Comparison of ENCODE assay signal across 22 cellular contexts in the genomic region with DNA sequence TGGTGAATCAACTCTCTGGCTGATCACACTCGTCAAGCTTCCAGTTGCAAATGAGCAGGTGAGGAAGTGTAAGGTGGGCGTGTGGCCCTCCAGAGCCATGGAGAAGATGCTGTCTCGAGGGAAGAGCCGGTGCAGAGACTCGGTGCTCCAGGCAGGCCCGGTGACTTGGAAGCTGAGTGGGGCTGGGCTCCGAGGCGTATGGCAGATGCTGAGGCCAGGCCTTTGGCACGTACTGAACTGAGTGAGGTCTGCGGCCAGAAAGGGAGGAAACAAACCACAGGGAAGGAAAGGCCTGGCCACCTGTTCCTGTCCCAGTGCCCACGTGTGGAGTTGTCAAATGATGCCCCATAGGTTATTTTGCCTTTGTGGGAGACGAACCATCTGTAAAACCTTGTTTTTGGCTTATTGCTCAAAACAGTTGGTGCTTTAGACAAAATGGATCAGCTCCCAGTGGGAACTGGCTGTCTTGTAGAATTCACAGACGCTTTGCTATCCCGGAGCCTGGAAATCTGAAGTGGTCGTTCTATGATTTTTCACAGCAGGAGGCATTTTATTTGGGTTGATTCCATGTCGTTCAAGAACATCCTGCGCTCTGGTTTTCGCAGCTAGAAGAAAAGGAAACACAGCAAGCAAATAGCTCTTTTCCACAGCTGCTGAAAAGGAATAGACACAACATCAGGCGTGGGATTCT.
DNase-seq lines count a peak whose midpoint lies in the region; ATAC-seq and TF ChIP-seq lines count a peak whose summit lies in the region.
"Had no signal": no experiment of that assay in that cellular context is flagged by ENCODE, and none has a peak within 500 bp of the region (broad histone marks: within the 10 kb centered on the region; RNA-seq: fewer than 3 reads in every experiment).

No MANE protein-coding gene starts in this region.

- H3K4me1 ChIP-seq in SJCRH30 (peaks cover 9% of the 10 kb centered on the region), mammary epithelial cell (ENCODE audit: insufficient read depth, low read length) (no peaks in the 10 kb centered on the region)
- H3K4me1 ChIP-seq: suprapubic skin had no signal

- no peak overlapping the region for H3K9ac ChIP-seq in mammary epithelial cell (ENCODE audit: insufficient read depth, low read length)

- H3K9me3 ChIP-seq in SJCRH30 (replicated peaks) (no peaks in the 10 kb centered on the region), mammary epithelial cell (replicated peaks; ENCODE audit: insufficient read depth, low read length) (peaks cover 28% of the 10 kb centered on the region)
- H3K9me3 ChIP-seq: MG63, suprapubic skin had no signal

- in situ Hi-C loops in mammary epithelial cell (cut with MboI; ENCODE audit: low sequenced_read_pairs in 2 of 2): no loop called here

- H3K27ac ChIP-seq in SJCRH30: no peak overlapping the region
- H3K27ac ChIP-seq in mammary epithelial cell (ENCODE audit: insufficient read depth, low read depth, low read length): no peak overlapping the region
- H3K27ac ChIP-seq: C4-2B, suprapubic skin had no signal

- no TSS peak for BruUV-seq in mammary epithelial cell (replicated peaks; lab: Mats Ljungman, UMichigan)

- H3K27me3 ChIP-seq in SJCRH30: peaks cover 9% of the 10 kb centered on the region; the same call in 1 of the 2 replicates
- H3K27me3 ChIP-seq in mammary epithelial cell (ENCODE audit: insufficient read depth, low read length): no peaks in the 10 kb centered on the region
- H3K27me3 ChIP-seq: suprapubic skin had no signal

- ATAC-seq in left ventricle myocardium superior (peak; percentile 75), GM21367 (IDR thresholded peaks at IDR 0.05; ENCODE audit: unreplicated experiment) (no peak)
- ATAC-seq: activated CD4-positive, alpha-beta T cell treated with anti-CD3 and anti-CD28 coated beads for 36 hours; activated CD8-positive, alpha-beta memory T cell treated with anti-CD3 and anti-CD28 coated beads, Interleukin-2, amount 10 ng/mL, durations not matched to agents 7 days and 5 days; activated T-helper 17 cell treated with anti-CD3 and anti-CD28 coated beads, Interleukin-2, amount 50 U/mL, for 72 hours; natural killer cell; T-cell had no signal

- no peak overlapping the region for H3K4me3 ChIP-seq in SJCRH30
- H3K4me3 ChIP-seq in mammary epithelial cell (replicated peaks in 1 of 3; ENCODE audit: insufficient read depth in 1 of 3, low read depth in 2 of 3, low read length in 3 of 3): no peak overlapping the region
- H3K4me3 ChIP-seq: MG63, suprapubic skin had no signal

- no peak overlapping the region for H3K4me2 ChIP-seq in mammary epithelial cell (ENCODE audit: insufficient read depth, low read depth, low read length)

- H3K36me3 ChIP-seq in SJCRH30: no peaks in the 10 kb centered on the region
- H3K36me3 ChIP-seq in mammary epithelial cell (ENCODE audit: insufficient read depth, low read length): no peaks in the 10 kb centered on the region
- H3K36me3 ChIP-seq: MG63, suprapubic skin had no signal

- intact Hi-C loops in left ventricle myocardium superior (cut with micrococcal nuclease): no loop called here
- intact Hi-C loops in mammary epithelial cell (cut with micrococcal nuclease): no loop called here

- no peak for TF ChIP-seq CTCF in mammary epithelial cell (conservative IDR thresholded peaks at IDR 0.05 in 1 of 2, IDR thresholded peaks at IDR 0.05 in 1 of 2; ENCODE audit: extremely low read depth in 1 of 2, insufficient read depth in 1 of 2, low read depth in 1 of 2, low read length in 2 of 2)

- CTCF ChIA-PET in mammary epithelial cell (lab: Charles Lee; ENCODE audit: low non-redundant PET): no interaction called here

- dilution Hi-C loops in mammary epithelial cell (cut with HindIII; ENCODE audit: low sequenced_read_pairs): loop anchor here (5.0 kb wide), 1 partner anchor 57 kb away; no protein-coding TSS in a partner anchor

- WGBS in mammary epithelial cell (ENCODE audit: low coverage, missing lambda C conversion rate): 61% methylated on average over 9 of the region's 19 CpGs

- no peaks in the 10 kb centered on the region for H3K79me2 ChIP-seq in mammary epithelial cell (ENCODE audit: insufficient read depth, low read length)

- DNase-seq in DMS 273 (lab: John Stamatoyannopoulos, UW; ENCODE audit: unreplicated experiment) (peak; percentile 70), SJCRH30 (peak; percentile 30 to 48), left ventricle myocardium superior (no peak), occipital lobe (lab: John Stamatoyannopoulos, UW) (peak; percentile 73), nucleus accumbens (lab: John Stamatoyannopoulos, UW) (no peak), AML-193 (lab: John Stamatoyannopoulos, UW) (no peak), mammary epithelial cell (no peak)
- DNase-seq: ACHN; activated CD4-positive, alpha-beta T cell treated with anti-CD3 and anti-CD28 coated beads for 36 hours; activated CD8-positive, alpha-beta memory T cell treated with anti-CD3 and anti-CD28 coated beads, Interleukin-2, amount 10 ng/mL, durations not matched to agents 7 days and 5 days; activated naive CD8-positive, alpha-beta T cell treated with anti-CD3 and anti-CD28 coated beads for 36 hours; MG63; natural killer cell; NCI-H1436; NCI-H82; SHP77 treated with DMSO at 0.1 percent for 48 hours; stimulated activated CD4-positive, alpha-beta T cell treated with anti-CD3 and anti-CD28 coated beads, Interleukin-15, amount 100 ng/mL, for 24 hours; T-cell had no signal

- no peak overlapping the region for H2AFZ ChIP-seq in mammary epithelial cell (ENCODE audit: low read depth, low read length)

- H4K20me1 ChIP-seq in mammary epithelial cell (ENCODE audit: insufficient read depth, low read length): no peaks in the 10 kb centered on the region

Comparison
In these comparisons a context has a peak if more than half of its experiments do, and no peak if none do; other contexts are left out.
1. DNase-seq: peak in DMS 273 (single experiment), SJCRH30 (2 of 2) and occipital lobe (single experiment); none in left ventricle myocardium superior (single experiment), nucleus accumbens (0 of 56), AML-193 (0 of 2) and mammary epithelial cell (single experiment).